Comparison of ENCODE assay signal across 8 cellular contexts in the genomic region with DNA sequence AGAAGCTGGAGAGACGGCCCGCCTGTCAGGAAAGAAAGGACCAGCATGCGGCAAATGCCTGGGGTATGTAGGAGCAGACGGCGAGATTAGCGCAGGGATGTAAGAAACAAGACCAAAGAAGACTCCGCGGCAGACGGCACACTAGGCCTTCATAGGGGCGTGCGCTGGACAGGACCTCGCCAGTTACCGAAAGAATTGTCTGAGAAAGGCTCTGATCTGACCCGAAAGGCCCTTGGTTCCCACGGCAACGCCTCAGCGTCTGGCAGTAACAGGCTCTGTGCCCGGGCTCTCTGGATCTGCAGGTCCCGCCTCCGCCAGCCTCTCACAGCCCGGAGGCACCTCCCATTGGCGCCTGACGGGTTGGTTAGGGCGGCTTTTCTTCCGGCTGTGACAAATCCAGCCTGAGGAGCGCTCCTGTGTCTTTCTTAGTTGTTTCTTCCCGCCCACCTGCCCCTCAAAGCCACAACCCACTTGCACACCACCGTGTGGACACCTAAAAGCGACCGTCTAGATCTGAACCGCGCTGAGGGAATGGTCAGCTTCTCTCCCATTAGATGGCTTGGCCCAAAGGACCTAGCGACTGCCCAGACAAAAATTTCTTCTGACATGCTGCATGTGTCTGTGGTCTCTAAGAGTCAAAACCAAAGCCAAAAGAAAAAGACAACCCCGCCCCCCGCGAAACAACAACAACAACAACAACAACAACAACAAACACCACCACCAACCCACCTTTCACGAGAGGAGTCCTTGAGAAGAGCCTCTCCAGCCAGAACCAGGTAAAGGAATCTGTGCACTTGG. TPM values are rescaled to one million over a fixed set of nuclear protein-coding genes. Genes with fewer than 3 reads are reported as not detected.
DNase-seq lines count a peak whose midpoint lies in the region; TF ChIP-seq lines count a peak whose summit lies in the region.
"Not testable (repeated sequence)": the region's sequence is repeated elsewhere in the genome, so short reads cannot be mapped to it uniquely, and the experiment has no call there.

No MANE protein-coding gene starts in this region.

- not testable (repeated sequence) for H4K5ac ChIP-seq in H9 (ENCODE audit: insufficient read length, low read depth, low read length)

- H3K36me3 ChIP-seq in A673 (ENCODE audit: insufficient read depth, low read length, poor library complexity, severe bottlenecking); breast epithelium; smooth muscle cell (ENCODE audit: low read depth): not testable (repeated sequence)

- TF ChIP-seq POLR2A in breast epithelium (IDR thresholded peaks at IDR 0.05): not testable (repeated sequence)

- H3K56ac ChIP-seq in H9 (ENCODE audit: insufficient read length, low read depth, low read length): not testable (repeated sequence)

- H3K4me2 ChIP-seq in H9 (ENCODE audit: insufficient read depth, insufficient read length, low read length) (peak overlapping the region; percentile 38), smooth muscle cell (peak overlapping the region; percentile 79)

- not testable (repeated sequence) for H2BK12ac ChIP-seq in H9 (ENCODE audit: insufficient read length, low read depth, low read length)

- H3K23me2 ChIP-seq in H9 (ENCODE audit: insufficient read length, low read depth, low read length, poor library complexity, severe bottlenecking): not testable (repeated sequence)

- not testable (repeated sequence) for H3T11ph ChIP-seq in H9 (ENCODE audit: low read length)

- H3K4me3 Mint-ChIP-seq in H9: peak overlapping the region; percentile 72 to 77
- H3K4me3 Mint-ChIP-seq in glutamatergic neuron (ENCODE audit: unreplicated experiment): peak overlapping the region; percentile 92

- H3K4me1 Mint-ChIP-seq in H9: peaks cover 14 to 32% of the 10 kb centered on the region in 2 experiments
- not testable (repeated sequence) for H3K4me1 Mint-ChIP-seq in glutamatergic neuron (ENCODE audit: low read depth, unreplicated experiment)

- POLR2A ChIA-PET in A673 (lab: Charles Lee; ENCODE audit: low non-redundant PET): interaction anchor here (0.7 kb wide), 1 partner anchor 22 kb away, joined by 3 read pairs; a partner anchor contains a TSS

- H3K27me3 ChIP-seq in A673 (replicated peaks; ENCODE audit: insufficient read depth, low read depth, low read length, poor library complexity); H9 (ENCODE audit: insufficient read depth, low read length); breast epithelium; smooth muscle cell (ENCODE audit: low read depth): not testable (repeated sequence)

- not testable (repeated sequence) for H4K20me1 ChIP-seq in H9 (ENCODE audit: control insufficient read depth, insufficient read depth, insufficient read length); smooth muscle cell (ENCODE audit: low read depth)

- H3F3A ChIP-seq in smooth muscle cell (ENCODE audit: low read depth): not testable (repeated sequence)

- not testable (repeated sequence) for H2BK120ac ChIP-seq in H9 (ENCODE audit: low read depth, low read length, poor library complexity, severe bottlenecking)

- H3K9me3 Mint-ChIP-seq in H9: peaks cover 9 to 29% of the 10 kb centered on the region in 2 experiments; a peak in 4 of 5 replicates
- H3K9me3 Mint-ChIP-seq in glutamatergic neuron (ENCODE audit: unreplicated experiment): not testable (repeated sequence)

- H2AK5ac ChIP-seq in H9 (ENCODE audit: insufficient read length, low read length): not testable (repeated sequence)

- not testable (repeated sequence) for H3K27me3 Mint-ChIP-seq in H9 (ENCODE audit: low read depth); glutamatergic neuron (ENCODE audit: unreplicated experiment)

- not testable (repeated sequence) for TF ChIP-seq CTCF in A673 (conservative IDR thresholded peaks at IDR 0.05; ENCODE audit: low read depth, low read length); H9 (conservative IDR thresholded peaks at IDR 0.05); breast epithelium (IDR thresholded peaks at IDR 0.05); glutamatergic neuron (IDR thresholded peaks at IDR 0.05; ENCODE audit: partially characterized antibody, unreplicated experiment); smooth muscle cell (IDR thresholded peaks at IDR 0.05; ENCODE audit: borderline replicate concordance, insufficient read depth, poor library complexity, severe bottlenecking)

- H4K8ac ChIP-seq in H9 (replicated peaks; ENCODE audit: insufficient read length, low read depth, low read length): not testable (repeated sequence)

- H3K27ac ChIP-seq in A673 (ENCODE audit: low read depth, low read length, poor library complexity, severe bottlenecking); H9 (ENCODE audit: insufficient read length, low read depth, low read length); smooth muscle cell (ENCODE audit: low read depth): not testable (repeated sequence)
- peak overlapping the region; percentile 48 to 79 for H3K27ac ChIP-seq in breast epithelium

- H3K79me2 ChIP-seq in H9 (ENCODE audit: insufficient read depth, low read length); smooth muscle cell (ENCODE audit: low read depth): not testable (repeated sequence)

- H2BK5ac ChIP-seq in H9 (ENCODE audit: insufficient read length, low read length): not testable (repeated sequence)

- not testable (repeated sequence) for H3K18ac ChIP-seq in H9 (ENCODE audit: insufficient read length, low read depth, low read length)

- not testable (repeated sequence) for H3K9me3 ChIP-seq in A673 (ENCODE audit: low read depth, low read length, poor library complexity, severe bottlenecking); H9 (ENCODE audit: control insufficient read depth, low read depth, low read length); breast epithelium; smooth muscle cell (replicated peaks; ENCODE audit: low read depth)

- not testable (repeated sequence) for H3K4me1 ChIP-seq in A673 (ENCODE audit: insufficient read depth, low read length, poor library complexity, severe bottlenecking); H9 (ENCODE audit: insufficient read depth, low read length); breast epithelium; smooth muscle cell (ENCODE audit: low read depth)

- H3K36me3 Mint-ChIP-seq in H9 (ENCODE audit: insufficient read depth in 1 of 3, low read depth in 3 of 3); glutamatergic neuron (ENCODE audit: unreplicated experiment): not testable (repeated sequence)

- H3K9ac ChIP-seq in H9 (ENCODE audit: extremely low read depth, insufficient read length, low read length); smooth muscle cell (ENCODE audit: low read depth): not testable (repeated sequence)

- H2BK15ac ChIP-seq in H9 (ENCODE audit: low read depth, low read length): not testable (repeated sequence)

- H2BK20ac ChIP-seq in H9 (ENCODE audit: low read depth, low read length, poor library complexity, severe bottlenecking): not testable (repeated sequence)

- peak; percentile 37 for DNase-seq in A673 (ENCODE audit: low spot score)
- DNase-seq in H9: peak; percentile 74
- DNase-seq in NCI-H82 treated with DMSO at 0.1 percent for 48 hours (lab: John Stamatoyannopoulos, UW; ENCODE audit: unreplicated experiment): peak; percentile 35
- DNase-seq in activated CD4-positive, alpha-beta T cell treated with anti-CD3 and anti-CD28 coated beads, Interleukin-2, amount 50 U/mL, for 48 hours: peak; percentile 36 to 59
- DNase-seq in breast epithelium (ENCODE audit: low spot score in 2 of 2): peak; percentile 57 to 70
- DNase-seq in glutamatergic neuron: peak; percentile 44
- peak; percentile 71 for DNase-seq in mucosa of gallbladder (ENCODE audit: low spot score)
- not testable (repeated sequence) for DNase-seq in smooth muscle cell (lab: John Stamatoyannopoulos, UW; ENCODE audit: unreplicated experiment)

- WGBS in H9 (ENCODE audit: extremely low coverage, insufficient read length, low lambda C conversion rate): no CpG with 5 or more reads among the region's 37 CpGs
- WGBS in smooth muscle cell (ENCODE audit: low lambda C conversion rate): 12% methylated on average over 35 of the region's 37 CpGs

- not testable (repeated sequence) for BruUV-seq in A673 (replicated peaks; lab: Mats Ljungman, UMichigan)

- intact Hi-C loops in A673 (cut with micrococcal nuclease; ENCODE audit: unreplicated experiment); breast epithelium (cut with DNase I; ENCODE audit: low total_unique reads): not testable (repeated sequence)

- not testable (repeated sequence) for H3K79me1 ChIP-seq in H9 (ENCODE audit: insufficient read depth, low read depth, low read length, poor library complexity, severe bottlenecking)

- H3K27ac Mint-ChIP-seq in H9: peak overlapping the region in 1 of 3 experiments; percentile 77; a peak in 1 of 7 replicates
- peak overlapping the region; percentile 73 for H3K27ac Mint-ChIP-seq in glutamatergic neuron (ENCODE audit: unreplicated experiment)

- CTCF ChIA-PET in A673 (lab: Charles Lee): not testable (repeated sequence)

- not testable (repeated sequence) for H3K14ac ChIP-seq in H9 (ENCODE audit: insufficient read depth, low read length)

- not testable (repeated sequence) for H3K23ac ChIP-seq in H9 (ENCODE audit: insufficient read length, low read depth, low read length)

- H3K4me3 ChIP-seq in A673 (ENCODE audit: low read depth, low read length, poor library complexity, severe bottlenecking) (peak overlapping the region; percentile 26), breast epithelium (peak overlapping the region; percentile 31 to 59 (median 49)), smooth muscle cell (peak overlapping the region; percentile 48)

- H2AFZ ChIP-seq in H9 (ENCODE audit: low read length): not testable (repeated sequence)
- H2AFZ ChIP-seq in smooth muscle cell (ENCODE audit: low read depth): peak overlapping the region; percentile 36

- H3K4ac ChIP-seq in H9 (ENCODE audit: low read depth, low read length): not testable (repeated sequence)

- H4K91ac ChIP-seq in H9 (ENCODE audit: insufficient read length, low read depth, low read length): not testable (repeated sequence)

RNA-seq across cellular contexts. Expression of gene ZNF527, which starts 58.2 kb away (rescaled TPM):
- 5.2 and 5.8 TPM in 2 replicates for total RNA-seq in A673 (2021)
- total RNA-seq in H9 (2021): 5.2 and 6.1 TPM in 2 replicates
- total RNA-seq in breast epithelium: 10 to 100 TPM in 1 of 3 donors, 1 to 10 TPM in 2; 6.7 to 14.2 (median 9.5) TPM
- 11.6 TPM for total RNA-seq in glutamatergic neuron (ENCODE audit: unreplicated experiment)
- 5.9 TPM for total RNA-seq in mucosa of gallbladder
- total RNA-seq in smooth muscle cell: 8.5 and 12.4 TPM in 2 replicates
- polyA plus RNA-seq in smooth muscle cell: 0.90 and 1.2 TPM in 2 replicates
